Comparison of ENCODE assay signal across 9 cellular contexts in genomic region chr10:78931333-78932083, GRCh38.
DNase-seq lines count a peak whose midpoint lies in the region; ATAC-seq and TF ChIP-seq lines count a peak whose summit lies in the region.
"Had no signal": no experiment of that assay in that cellular context is flagged by ENCODE, and none has a peak within 500 bp of the region (broad histone marks: within the 10 kb centered on the region; RNA-seq: fewer than 3 reads in every experiment).

No MANE protein-coding gene starts in this region.

- peak overlapping the region; percentile 55 to 60 for H3K27ac ChIP-seq in uterus
- H3K27ac ChIP-seq: parathyroid adenoma had no signal

- CTCF ChIA-PET in activated naive CD4-positive, alpha-beta T cell treated with anti-CD3 and anti-CD28 coated beads, Interleukin-2, amount 10 ng/mL, durations not matched to agents 7 days and 5 days (lab: Charles Lee): interaction anchor here (3.7 kb wide), 1 partner anchor 264 kb away, joined by 15 read pairs; no protein-coding TSS in a partner anchor

- H3K36me3 ChIP-seq in uterus: no peaks in the 10 kb centered on the region

- H3K4me3 ChIP-seq in uterus: no peak overlapping the region

- H3K27me3 ChIP-seq in uterus: no peaks in the 10 kb centered on the region

- intact Hi-C loops in uterus (cut with DNase I; ENCODE audit: low total_unique reads): no loop called here

- no peaks in the 10 kb centered on the region for H3K4me1 ChIP-seq in uterus
- H3K4me1 ChIP-seq: parathyroid adenoma had no signal

- peaks cover 35% of the 10 kb centered on the region for H3K4me1 Mint-ChIP-seq in brain
- H3K4me1 Mint-ChIP-seq in activated naive CD4-positive, alpha-beta T cell treated with anti-CD3 and anti-CD28 coated beads, Interleukin-2, amount 10 ng/mL, durations not matched to agents 7 days and 5 days: no peaks in the 10 kb centered on the region

- H3K27me3 Mint-ChIP-seq in brain: no peaks in the 10 kb centered on the region
- peaks cover 27% of the 10 kb centered on the region for H3K27me3 Mint-ChIP-seq in activated naive CD4-positive, alpha-beta T cell treated with anti-CD3 and anti-CD28 coated beads, Interleukin-2, amount 10 ng/mL, durations not matched to agents 7 days and 5 days

- no peak for TF ChIP-seq CTCF in brain (conservative IDR thresholded peaks at IDR 0.05)
- no peak for TF ChIP-seq CTCF in uterus (IDR thresholded peaks at IDR 0.05)

- peak overlapping the region in 3 of 5 experiments; percentile 24 to 73 (median 73) for H3K27ac Mint-ChIP-seq in brain
- H3K27ac Mint-ChIP-seq in activated naive CD4-positive, alpha-beta T cell treated with anti-CD3 and anti-CD28 coated beads, Interleukin-2, amount 10 ng/mL, durations not matched to agents 7 days and 5 days: no peak overlapping the region

- H3K9me3 Mint-ChIP-seq in brain: peaks cover 0 to 11% (median 0%) of the 10 kb centered on the region in 5 experiments
- no peaks in the 10 kb centered on the region for H3K9me3 Mint-ChIP-seq in activated naive CD4-positive, alpha-beta T cell treated with anti-CD3 and anti-CD28 coated beads, Interleukin-2, amount 10 ng/mL, durations not matched to agents 7 days and 5 days

- H3K4me3 Mint-ChIP-seq in brain: no peak overlapping the region
- H3K4me3 Mint-ChIP-seq in activated naive CD4-positive, alpha-beta T cell treated with anti-CD3 and anti-CD28 coated beads, Interleukin-2, amount 10 ng/mL, durations not matched to agents 7 days and 5 days: no peak overlapping the region

- no peaks in the 10 kb centered on the region for H3K9me3 ChIP-seq in uterus

- ATAC-seq in GM18907 (IDR thresholded peaks at IDR 0.05; ENCODE audit: unreplicated experiment): no peak

- no peaks in the 10 kb centered on the region for H3K36me3 Mint-ChIP-seq in brain
- no peaks in the 10 kb centered on the region for H3K36me3 Mint-ChIP-seq in activated naive CD4-positive, alpha-beta T cell treated with anti-CD3 and anti-CD28 coated beads, Interleukin-2, amount 10 ng/mL, durations not matched to agents 7 days and 5 days

- DNase-seq in DMS79 treated with DMSO at 0.1 percent for 48 hours (lab: John Stamatoyannopoulos, UW) (peak; percentile 52), DMS79 (lab: John Stamatoyannopoulos, UW) (no peak), kidney tubule cell (ENCODE audit: low spot score) (peak; percentile 62), uterus (peak; percentile 80 to 83), NCI-H82 treated with DMSO at 0.1 percent for 48 hours (lab: John Stamatoyannopoulos, UW; ENCODE audit: unreplicated experiment) (no peak)
- DNase-seq in activated naive CD4-positive, alpha-beta T cell treated with anti-CD3 and anti-CD28 coated beads, Interleukin-2, amount 10 ng/mL, durations not matched to agents 7 days and 5 days: no peak

- TF ChIP-seq POLR2A in uterus (IDR thresholded peaks at IDR 0.05): no peak

Comparison
In these comparisons a context has a peak if more than half of its experiments do, and no peak if none do; other contexts are left out.
1. DNase-seq: peak in DMS79 treated with DMSO at 0.1 percent for 48 hours (single experiment), kidney tubule cell (single experiment) and uterus (2 of 2); none in DMS79 (single experiment), activated naive CD4-positive, alpha-beta T cell treated with anti-CD3 and anti-CD28 coated beads, Interleukin-2, amount 10 ng/mL, durations not matched to agents 7 days and 5 days (single experiment) and NCI-H82 treated with DMSO at 0.1 percent for 48 hours (single experiment).